ENCODE assay signal across 16 cellular contexts in genomic region chr4:156188596-156188995, GRCh38.
DNase-seq lines count a peak whose midpoint lies in the region; ATAC-seq and TF ChIP-seq lines count a peak whose summit lies in the region.
"Had no signal": no experiment of that assay in that cellular context is flagged by ENCODE, and none has a peak within 500 bp of the region (broad histone marks: within the 10 kb centered on the region; RNA-seq: fewer than 3 reads in every experiment).

No MANE protein-coding gene starts in this region.

- DNase-seq in LHCN-M2 (ENCODE audit: low read depth) (peak; percentile 45), amniotic epithelial cell (ENCODE audit: low read depth) (peak; percentile 33), fibroblast of villous mesenchyme (ENCODE audit: low read depth) (peak; percentile 42), KBM-7 (no peak), dedifferentiated amniotic fluid mesenchymal stem cell (ENCODE audit: extremely low spot score) (no peak)
- DNase-seq in stimulated activated naive CD8-positive, alpha-beta T cell treated with anti-CD3 and anti-CD28 coated beads, Interleukin-15, Interleukin-2, amounts not matched to agents 100 U/mL and 50 U/mL, for 24 hours = no peak
- DNase-seq: ACHN; BE2C; CD8-positive, alpha-beta T cell; COR-L47; DMS153; DMS79 treated with DMSO at 0.1 percent for 48 hours; EL; GM23248; H7 had no signal

- ATAC-seq in stimulated activated naive CD8-positive, alpha-beta T cell treated with anti-CD3 and anti-CD28 coated beads, Interleukin-15, Interleukin-2, amounts not matched to agents 100 U/mL and 50 U/mL, for 24 hours = no peak
- no peak for ATAC-seq in HG02610 (IDR thresholded peaks at IDR 0.05; ENCODE audit: unreplicated experiment)
- ATAC-seq: CD8-positive, alpha-beta T cell had no signal

- H3K4me3 ChIP-seq in fibroblast of villous mesenchyme (ENCODE audit: low read depth, low read length) = no peak overlapping the region
- H3K4me3 ChIP-seq: GM23248 had no signal

- in situ Hi-C loops in KBM-7 (cut with MboI; ENCODE audit: low pct_unique_long_range_greater_than_20kb, low sequenced_read_pairs) = no loop called here

- no peak for TF ChIP-seq CTCF in fibroblast of villous mesenchyme (IDR thresholded peaks at IDR 0.05; ENCODE audit: insufficient read depth, low read depth, low read length)

Comparison
In these comparisons a context has a peak if more than half of its experiments do, and no peak if none do; other contexts are left out.
1. DNase-seq: peak in LHCN-M2 (single experiment), amniotic epithelial cell (single experiment) and fibroblast of villous mesenchyme (single experiment); none in stimulated activated naive CD8-positive, alpha-beta T cell treated with anti-CD3 and anti-CD28 coated beads, Interleukin-15, Interleukin-2, amounts not matched to agents 100 U/mL and 50 U/mL, for 24 hours (single experiment), KBM-7 (single experiment) and dedifferentiated amniotic fluid mesenchymal stem cell (single experiment).